In genomic region chr16:2817496-2818277, GRCh38 we compare ENCODE assay signal across 13 cellular contexts. TPM values are rescaled to one million over a fixed set of nuclear protein-coding genes. Genes with fewer than 3 reads are reported as not detected.
DNase-seq lines count a peak whose midpoint lies in the region; ATAC-seq and TF ChIP-seq lines count a peak whose summit lies in the region.
"Had no signal": no experiment of that assay in that cellular context is flagged by ENCODE, and none has a peak within 500 bp of the region (broad histone marks: within the 10 kb centered on the region; RNA-seq: fewer than 3 reads in every experiment).

No MANE protein-coding gene starts in this region.

- 79% methylated on average over 35 of the region's 50 CpGs; no CpG with 5 or more reads in 1 of the 2 experiments for WGBS in IMR-90 (ENCODE audit: extremely low coverage in 2 of 2, insufficient read length in 1 of 2), 2 experiments
- WGBS in esophagus squamous epithelium, 2 donors = 44 to 69% methylated on average over 12 to 22 of the region's 50 CpGs

- no peak overlapping the region for H3K56ac ChIP-seq in IMR-90 (ENCODE audit: extremely low read depth, insufficient read depth, low read length)

- DNase-seq in IMR-90 = no peak
- DNase-seq in esophagus squamous epithelium (lab: John Stamatoyannopoulos, UW) = no peak
- DNase-seq in erythroblast (lab: John Stamatoyannopoulos, UW) = no peak
- no peak for DNase-seq in NCI-H146 (lab: John Stamatoyannopoulos, UW)
- DNase-seq: COR-L47, PC-3, substantia nigra had no signal

- no peak overlapping the region for H2AK5ac ChIP-seq in IMR-90 (ENCODE audit: low read depth, low read length)

- H3K27ac ChIP-seq in BLaER1 = peak overlapping the region; percentile 62
- no peak overlapping the region for H3K27ac ChIP-seq in IMR-90 (ENCODE audit: insufficient read depth, low read length)
- no peak overlapping the region for H3K27ac ChIP-seq in esophagus squamous epithelium
- H3K27ac ChIP-seq: pancreas had no signal

- H3K36me3 ChIP-seq in BLaER1 (no peaks in the 10 kb centered on the region), IMR-90 (ENCODE audit: control insufficient read depth, insufficient read depth, low read length) (no peaks in the 10 kb centered on the region), esophagus squamous epithelium (no peaks in the 10 kb centered on the region)
- H3K36me3 ChIP-seq: pancreas had no signal

- H3K4me2 ChIP-seq in BLaER1 = peak overlapping the region; percentile 71
- no peak overlapping the region for H3K4me2 ChIP-seq in IMR-90 (ENCODE audit: low read depth, low read length)

- H3K18ac ChIP-seq in IMR-90 (ENCODE audit: low read depth, low read length) = no peak overlapping the region

- H2BK20ac ChIP-seq in IMR-90 (ENCODE audit: low read depth, low read length) = no peak overlapping the region

- H4K8ac ChIP-seq in IMR-90 (ENCODE audit: low read depth in 2 of 2, low read length in 2 of 2) = no peak overlapping the region

- H3K9me3 ChIP-seq in BLaER1 (no peaks in the 10 kb centered on the region), IMR-90 (ENCODE audit: control insufficient read depth, insufficient read depth, low read length) (no peaks in the 10 kb centered on the region), esophagus squamous epithelium (no peaks in the 10 kb centered on the region)
- H3K9me3 ChIP-seq: pancreas had no signal

- no peaks in the 10 kb centered on the region for H3K79me1 ChIP-seq in IMR-90 (ENCODE audit: low read depth in 1 of 2, low read length in 2 of 2)

- H3K14ac ChIP-seq in IMR-90 (replicated peaks; ENCODE audit: low read depth, low read length) = no peak overlapping the region

- no peaks in the 10 kb centered on the region for H3K27me3 ChIP-seq in BLaER1
- peaks cover 52% of the 10 kb centered on the region for H3K27me3 ChIP-seq in IMR-90 (ENCODE audit: control insufficient read depth, insufficient read depth, low read length)
- H3K27me3 ChIP-seq in esophagus squamous epithelium = peaks cover 0 to 91% (median 0%) of the 10 kb centered on the region in 4 donors
- H3K27me3 ChIP-seq: pancreas had no signal

- no peak overlapping the region for H2AFZ ChIP-seq in IMR-90 (replicated peaks; ENCODE audit: low read length, poor library complexity)

- dilution Hi-C loops in IMR-90 (cut with HindIII; ENCODE audit: low sequenced_read_pairs, unreplicated experiment) = no loop called here

- peak overlapping the region; percentile 55 for H2AK9ac ChIP-seq in IMR-90 (replicated peaks; ENCODE audit: low read depth, low read length, poor library complexity)

- no peak overlapping the region for H3K4ac ChIP-seq in IMR-90 (ENCODE audit: low read depth, low read length)

- in situ Hi-C loops in IMR-90 (cut with MboI; ENCODE audit: low sequenced_read_pairs) = no loop called here

- TF ChIP-seq POLR2A in IMR-90 (IDR thresholded peaks at IDR 0.05; ENCODE audit: low read depth, low read length) = no peak
- TF ChIP-seq POLR2A in esophagus squamous epithelium (IDR thresholded peaks at IDR 0.05) = no peak
- no peak for TF ChIP-seq POLR2A in erythroblast (IDR thresholded peaks at IDR 0.05; ENCODE audit: low read length)

- TF ChIP-seq RAD21 in IMR-90 (IDR thresholded peaks at IDR 0.05; ENCODE audit: low read length) = no peak

- CTCF ChIA-PET in IMR-90 (lab: Yijun Ruan, JAX) = no interaction called here

- ATAC-seq in IMR-90 (ENCODE audit: low read depth) (no peak), GM21576 (IDR thresholded peaks at IDR 0.05; ENCODE audit: unreplicated experiment) (no peak)
- ATAC-seq: PC-3 had no signal

- 0 out of 2 replicates have a peak, but pooled peaks cover 7% of the 10 kb centered on the region for H4K20me1 ChIP-seq in BLaER1
- H4K20me1 ChIP-seq in IMR-90 (ENCODE audit: insufficient read depth, low read length) = no peaks in the 10 kb centered on the region

- H4K91ac ChIP-seq in IMR-90 (ENCODE audit: insufficient read depth, low read depth, low read length) = no peak overlapping the region

- no peak overlapping the region for H2BK15ac ChIP-seq in IMR-90 (ENCODE audit: low read depth, low read length)

- no TSS peak for BruUV-seq in IMR-90 (replicated peaks; lab: Mats Ljungman, UMichigan)

- H2BK120ac ChIP-seq in IMR-90 (ENCODE audit: low read depth, low read length) = no peak overlapping the region

- no peak overlapping the region for H3K23ac ChIP-seq in IMR-90 (ENCODE audit: low read depth, low read length)

- TF ChIP-seq CTCF in IMR-90 (conservative IDR thresholded peaks at IDR 0.05; ENCODE audit: low read depth, low read length) (no peak), esophagus squamous epithelium (IDR thresholded peaks at IDR 0.05) (no peak)

- H2BK5ac ChIP-seq in IMR-90 (ENCODE audit: low read depth, low read length, poor library complexity, severe bottlenecking) = no peak overlapping the region

- no peak overlapping the region for H4K5ac ChIP-seq in IMR-90 (ENCODE audit: low read depth, low read length)

- peaks cover 33% of the 10 kb centered on the region for H3K4me1 ChIP-seq in BLaER1
- H3K4me1 ChIP-seq in IMR-90 (ENCODE audit: control insufficient read depth, insufficient read depth, low read length) = no peaks in the 10 kb centered on the region
- H3K4me1 ChIP-seq in esophagus squamous epithelium = no peaks in the 10 kb centered on the region
- H3K4me1 ChIP-seq: pancreas had no signal

- H3K9ac ChIP-seq in BLaER1 (peak overlapping the region; percentile 67; the same call in 1 of the 2 replicates), IMR-90 (ENCODE audit: low read depth, low read length) (no peak overlapping the region)

- H3K4me3 ChIP-seq in BLaER1 (peak overlapping the region; percentile 61), IMR-90 (ENCODE audit: insufficient read depth, low read depth, low read length) (no peak overlapping the region), esophagus squamous epithelium (peak overlapping the region in 3 of 4 donors; percentile 2 to 32 (median 23))
- H3K4me3 ChIP-seq: pancreas had no signal

- no peaks in the 10 kb centered on the region for H3K9me1 ChIP-seq in IMR-90 (ENCODE audit: insufficient read depth, low read length)

- POLR2A ChIA-PET in IMR-90 (lab: Charles Lee; ENCODE audit: unreplicated experiment) = no interaction called here

- intact Hi-C loops in IMR-90 (cut with micrococcal nuclease) (no loop called here), esophagus squamous epithelium (cut with DNase I) (no loop called here)

TF ChIP-seq in IMR-90, 13 proteins besides CTCF, POLR2A, EP300 and RAD21:
- TF ChIP-seq NFE2L2 (IDR thresholded peaks at IDR 0.05; ENCODE audit: low read depth, low read length) = no peak
- TF ChIP-seq MAZ (IDR thresholded peaks at IDR 0.05; ENCODE audit: borderline replicate concordance, low read depth, low read length) = no peak
- no peak for TF ChIP-seq ELK1 (IDR thresholded peaks at IDR 0.05; ENCODE audit: borderline replicate concordance, low read depth, low read length)
- no peak for TF ChIP-seq CHD1 (IDR thresholded peaks at IDR 0.05; ENCODE audit: low read depth, low read length)
- no peak for TF ChIP-seq RFX5 (IDR thresholded peaks at IDR 0.05; ENCODE audit: low read depth, low read length)
- TF ChIP-seq SMC3 (IDR thresholded peaks at IDR 0.05; ENCODE audit: low read depth, low read length) = no peak
- no peak for TF ChIP-seq MAFK (IDR thresholded peaks at IDR 0.05; ENCODE audit: low read depth, low read length)
- TF ChIP-seq BHLHE40 (IDR thresholded peaks at IDR 0.05; ENCODE audit: low read depth, low read length) = no peak
- TF ChIP-seq MXI1 (IDR thresholded peaks at IDR 0.05; ENCODE audit: borderline replicate concordance, low read depth, low read length) = no peak
- no peak for TF ChIP-seq FOS (IDR thresholded peaks at IDR 0.05; ENCODE audit: low read depth, low read length)
TF ChIP-seq in IMR-90: peak in this region for 0.

RNA-seq across cellular contexts. Expression of gene PRSS21, which starts 0.7 kb away (rescaled TPM):
- total RNA-seq in IMR-90 (2012; rRNA removed) (not detected in 2 replicates), esophagus squamous epithelium (1 to 10 TPM in 1 of 4 donors, not detected in 3; 1.5 TPM)
- polyA plus RNA-seq in IMR-90 (2012; rRNA removed) = 0.21 and 0.47 TPM in 2 replicates
- 0.26 and 0.41 TPM in 2 replicates for polyA plus RNA-seq in IMR-90 (2012; cell fraction: cytosol; rRNA removed)
- 0.57 and 0.59 TPM in 2 replicates for polyA plus RNA-seq in IMR-90 (2012; cell fraction: nucleus; rRNA removed; ENCODE audit: low replicate concordance)
- total RNA-seq: chondrocyte, H9, PC-3 had no signal

RNA-seq across cellular contexts. Expression of gene ZG16B, which starts 12.4 kb away (rescaled TPM):
- total RNA-seq in IMR-90 (2012; rRNA removed) (0.28 and 0.54 TPM in 2 replicates), esophagus squamous epithelium (10 to 100 TPM in 1 of 4 donors, under 1 TPM in 2, not detected in 1; 0.34 to 38.5 (median 0.44) TPM)
- 0.46 and 0.65 TPM in 2 replicates for polyA plus RNA-seq in IMR-90 (2012; rRNA removed)
- 0.34 and 0.63 TPM in 2 replicates for polyA plus RNA-seq in IMR-90 (2012; cell fraction: cytosol; rRNA removed)
- polyA plus RNA-seq in IMR-90 (2012; cell fraction: nucleus; rRNA removed; ENCODE audit: low replicate concordance) = 0.33 and 0.70 TPM in 2 replicates
- total RNA-seq: H9 had no signal

RNA-seq across cellular contexts. Expression of gene PRSS41, which starts 19.4 kb away (rescaled TPM):
- not detected in 2 replicates for total RNA-seq in IMR-90 (2012; rRNA removed)
- not detected in 2 replicates for polyA plus RNA-seq in IMR-90 (2012; rRNA removed)
- not detected in 2 replicates for polyA plus RNA-seq in IMR-90 (2012; cell fraction: cytosol; rRNA removed)
- polyA plus RNA-seq in IMR-90 (2012; cell fraction: nucleus; rRNA removed; ENCODE audit: low replicate concordance) = not detected in 2 replicates
- not detected for total RNA-seq in esophagus squamous epithelium
- total RNA-seq: chondrocyte, fibroblast of villous mesenchyme, H9, pancreas, PC-3 had no signal
- polyA plus RNA-seq: pancreas had no signal

RNA-seq across cellular contexts. Expression of gene PRSS33, which starts 30.3 kb away (rescaled TPM):
- not detected in 2 replicates for total RNA-seq in IMR-90 (2012; rRNA removed)
- not detected in 2 replicates for polyA plus RNA-seq in IMR-90 (2012; rRNA removed)
- not detected in 2 replicates for polyA plus RNA-seq in IMR-90 (2012; cell fraction: cytosol; rRNA removed)
- polyA plus RNA-seq in IMR-90 (2012; cell fraction: nucleus; rRNA removed; ENCODE audit: low replicate concordance) = not detected in 2 replicates
- not detected for total RNA-seq in esophagus squamous epithelium
- total RNA-seq: chondrocyte, fibroblast of villous mesenchyme, H9, pancreas had no signal

RNA-seq across cellular contexts. Expression of gene PRSS22, which starts 40.3 kb away (rescaled TPM):
- total RNA-seq in IMR-90 (2012; rRNA removed) = not detected in 2 replicates
- polyA plus RNA-seq in IMR-90 (2012; rRNA removed) = not detected in 2 replicates
- polyA plus RNA-seq in IMR-90 (2012; cell fraction: cytosol; rRNA removed) = 0.03 and 0.42 TPM in 2 replicates
- polyA plus RNA-seq in IMR-90 (2012; cell fraction: nucleus; rRNA removed; ENCODE audit: low replicate concordance) = 0.63 and 1.1 TPM in 2 replicates
- total RNA-seq in esophagus squamous epithelium = 100 to 1,000 TPM in 2 of 4 donors, 10 to 100 TPM in 2; 36.6 to 149 (median 113) TPM
- total RNA-seq: chondrocyte, fibroblast of villous mesenchyme had no signal
